In genomic region chr10:43304079-43304686, GRCh38 we compare ENCODE assay signal across 9 cellular contexts. TPM values are rescaled to one million over a fixed set of nuclear protein-coding genes. Genes with fewer than 3 reads are reported as not detected.
DNase-seq lines count a peak whose midpoint lies in the region; ATAC-seq and TF ChIP-seq lines count a peak whose summit lies in the region.
"Had no signal": no experiment of that assay in that cellular context is flagged by ENCODE, and none has a peak within 500 bp of the region (broad histone marks: within the 10 kb centered on the region; RNA-seq: fewer than 3 reads in every experiment).

No MANE protein-coding gene starts in this region.

- DNase-seq in CD8-positive, alpha-beta T cell = no peak
- DNase-seq in fibroblast of the aortic adventitia (ENCODE audit: low read depth) (no peak), trophoblast cell (no peak), D341Med (ENCODE audit: low spot score) (no peak)

- H3K9ac ChIP-seq in trophoblast cell (ENCODE audit: low read length) = no peak overlapping the region

- H3K18ac ChIP-seq in trophoblast cell (ENCODE audit: low read length) = no peak overlapping the region

- no peak overlapping the region for H2AFZ ChIP-seq in trophoblast cell (ENCODE audit: insufficient read depth, low read length, poor library complexity)

- no peak overlapping the region for H4K91ac ChIP-seq in trophoblast cell (ENCODE audit: low read depth, low read length)

- no peak overlapping the region for H3K14ac ChIP-seq in trophoblast cell (ENCODE audit: low read length)

- WGBS in trophoblast cell (ENCODE audit: extremely low coverage, insufficient coverage, insufficient read length) = no CpG with 5 or more reads among the region's 3 CpGs

- no peak overlapping the region for H2BK5ac ChIP-seq in trophoblast cell (ENCODE audit: low read depth, low read length, poor library complexity)

- H2AK5ac ChIP-seq in trophoblast cell (ENCODE audit: low read length) = no peak overlapping the region

- no peak for ATAC-seq in CD8-positive, alpha-beta T cell
- ATAC-seq in GM18909 (IDR thresholded peaks at IDR 0.05; ENCODE audit: poor library complexity, unreplicated experiment) (no peak), HG03521 (IDR thresholded peaks at IDR 0.05; ENCODE audit: unreplicated experiment) (no peak), GM21381 (IDR thresholded peaks at IDR 0.05; ENCODE audit: unreplicated experiment) (no peak)

- no peak for TF ChIP-seq CTCF in CD8-positive, alpha-beta T cell (IDR thresholded peaks at IDR 0.05)
- TF ChIP-seq CTCF in VCaP (conservative IDR thresholded peaks at IDR 0.05) = no peak
- no peak for TF ChIP-seq CTCF in fibroblast of the aortic adventitia (IDR thresholded peaks at IDR 0.05; ENCODE audit: insufficient read depth, low read length)

- no peak overlapping the region for H2BK12ac ChIP-seq in trophoblast cell (ENCODE audit: low read length)

- POLR2A ChIA-PET in CD8-positive, alpha-beta T cell (lab: Charles Lee) = no interaction called here

- no peaks in the 10 kb centered on the region for H3K9me3 ChIP-seq in CD8-positive, alpha-beta T cell (ENCODE audit: low read length)
- H3K9me3 ChIP-seq in trophoblast cell (ENCODE audit: insufficient read depth, low read depth, low read length) = peaks cover 10% of the 10 kb centered on the region

- intact Hi-C loops in CD8-positive, alpha-beta T cell (cut with DNase I, micrococcal nuclease) = loop anchor here in 1 of 2 experiments (2.0 to 5.0 kb wide), 2 partner anchors 15 to 167 kb away; partner anchors contain the start of gene CSGALNACT2

- peaks cover 32% of the 10 kb centered on the region for H3K4me1 ChIP-seq in CD8-positive, alpha-beta T cell (ENCODE audit: insufficient read depth, low read length)
- peaks cover 0 to 3% of the 10 kb centered on the region in 2 experiments for H3K4me1 ChIP-seq in trophoblast cell (ENCODE audit: control insufficient read depth in 1 of 2, insufficient read depth in 2 of 2, low read length in 2 of 2)

- no peak overlapping the region for H3K27ac ChIP-seq in CD8-positive, alpha-beta T cell (ENCODE audit: low read depth, low read length)
- H3K27ac ChIP-seq in VCaP (peak overlapping the region; percentile 37; the same call in 1 of the 2 replicates), trophoblast cell (ENCODE audit: low read depth, low read length) (no peak overlapping the region)

- CTCF ChIA-PET in CD8-positive, alpha-beta T cell (lab: Charles Lee) = interaction anchor here (1.0 to 1.9 kb wide), 5 partner anchors 10 to 45 kb away, joined by 4 to 9 read pairs (median 4); no protein-coding TSS in a partner anchor

- no peaks in the 10 kb centered on the region for H3K79me2 ChIP-seq in trophoblast cell (ENCODE audit: control insufficient read depth, insufficient read depth, low read length, poor library complexity)

- peak overlapping the region; percentile 40 for H3K4me3 ChIP-seq in CD8-positive, alpha-beta T cell (ENCODE audit: low read depth, low read length)
- H3K4me3 ChIP-seq in fibroblast of the aortic adventitia (ENCODE audit: low read depth, low read length) = peak overlapping the region; percentile 50
- no peak overlapping the region for H3K4me3 ChIP-seq in trophoblast cell (ENCODE audit: low read depth, low read length)
- H3K4me3 ChIP-seq: mucosa of descending colon had no signal

- H3K9me3 Mint-ChIP-seq in CD8-positive, alpha-beta T cell = peaks cover 5% of the 10 kb centered on the region

- no peaks in the 10 kb centered on the region for H3K36me3 Mint-ChIP-seq in CD8-positive, alpha-beta T cell

- no peaks in the 10 kb centered on the region for H3K79me1 ChIP-seq in trophoblast cell (ENCODE audit: low read length)

- H4K8ac ChIP-seq in trophoblast cell (ENCODE audit: low read depth, low read length) = peak overlapping the region; percentile 72

- H3K27me3 ChIP-seq in CD8-positive, alpha-beta T cell (ENCODE audit: insufficient read depth, low read length) = no peaks in the 10 kb centered on the region
- peaks cover 3% of the 10 kb centered on the region for H3K27me3 ChIP-seq in trophoblast cell (ENCODE audit: insufficient read depth, low read length)

- H2BK120ac ChIP-seq in trophoblast cell (ENCODE audit: insufficient read depth, low read length, poor library complexity) = no peak overlapping the region

- peaks cover 51% of the 10 kb centered on the region for H3K4me1 Mint-ChIP-seq in CD8-positive, alpha-beta T cell (ENCODE audit: low read depth)

- peak overlapping the region; percentile 22 for H3K27ac Mint-ChIP-seq in CD8-positive, alpha-beta T cell

- H3K4me3 Mint-ChIP-seq in CD8-positive, alpha-beta T cell = peak overlapping the region; percentile 79

- H3K23ac ChIP-seq in trophoblast cell (ENCODE audit: low read length) = no peak overlapping the region

- no peaks in the 10 kb centered on the region for H3K36me3 ChIP-seq in CD8-positive, alpha-beta T cell (ENCODE audit: insufficient read depth, low read length)
- peaks cover 1 to 2% of the 10 kb centered on the region in 2 experiments for H3K36me3 ChIP-seq in trophoblast cell (ENCODE audit: control insufficient read depth in 1 of 2, insufficient read depth in 2 of 2, low read length in 2 of 2)

- H4K12ac ChIP-seq in trophoblast cell (ENCODE audit: low read depth, low read length) = no peak overlapping the region

- no peak overlapping the region for H3K4ac ChIP-seq in trophoblast cell (ENCODE audit: low read depth, low read length)

- no peaks in the 10 kb centered on the region for H3K27me3 Mint-ChIP-seq in CD8-positive, alpha-beta T cell (ENCODE audit: low read depth)

- H3K4me2 ChIP-seq in trophoblast cell (ENCODE audit: low read length) = peak overlapping the region; percentile 66

RNA-seq across cellular contexts. Expression of gene RASGEF1A, which starts 37.3 kb away (rescaled TPM):
- total RNA-seq in CD8-positive, alpha-beta T cell = 1 to 10 TPM in 1 of 2 experiments, under 1 TPM in 1; 0.92 to 1.0 TPM
- total RNA-seq in fibroblast of the aortic adventitia (ENCODE audit: low replicate concordance) = 0.54 and 0.82 TPM in 2 replicates
- polyA plus RNA-seq in trophoblast cell (2013) = 1.0 and 1.1 TPM in 2 replicates
